Comparison of ENCODE assay signal across 26 cellular contexts in the genomic region with DNA sequence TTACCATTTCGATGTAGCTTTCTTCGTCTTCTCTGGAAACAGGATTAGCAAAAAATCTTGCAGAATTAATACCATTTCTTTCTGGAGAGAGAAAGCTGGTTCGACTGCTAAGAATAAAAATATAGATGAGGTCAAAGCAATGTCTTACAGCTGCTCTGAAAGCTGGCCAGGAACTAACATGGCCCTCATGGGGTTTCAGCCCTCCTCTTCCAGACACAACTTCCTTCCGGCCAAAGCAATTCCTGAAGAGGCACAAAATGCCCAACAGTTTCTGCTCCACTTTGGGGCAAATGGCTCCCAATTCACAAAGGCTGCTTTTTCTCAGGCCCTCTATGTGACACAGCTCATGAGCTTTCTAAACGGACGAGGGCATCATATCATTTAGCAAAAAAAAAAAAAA. TPM values are rescaled to one million over a fixed set of nuclear protein-coding genes. Genes with fewer than 3 reads are reported as not detected.
DNase-seq lines count a peak whose midpoint lies in the region; ATAC-seq and TF ChIP-seq lines count a peak whose summit lies in the region.
"Had no signal": no experiment of that assay in that cellular context is flagged by ENCODE, and none has a peak within 500 bp of the region (broad histone marks: within the 10 kb centered on the region; RNA-seq: fewer than 3 reads in every experiment).

No MANE protein-coding gene starts in this region.

- no peak overlapping the region for H3K4me3 ChIP-seq in Loucy (ENCODE audit: low read length, poor library complexity, severe bottlenecking)
- H3K4me3 ChIP-seq in fibroblast of pulmonary artery (replicated peaks; ENCODE audit: low read depth, low read length), result no peak overlapping the region
- H3K4me3 ChIP-seq in osteoblast (ENCODE audit: insufficient read depth, low read length), result no peak overlapping the region
- no peak overlapping the region for H3K4me3 ChIP-seq in neural progenitor cell
- H3K4me3 ChIP-seq: GM12878, Peyer's patch, SK-N-MC, transverse colon had no signal

- H3K27me3 ChIP-seq in Loucy (ENCODE audit: insufficient read depth, low read length, poor library complexity, severe bottlenecking) (no peaks in the 10 kb centered on the region), osteoblast (ENCODE audit: insufficient read depth, low read length) (no peaks in the 10 kb centered on the region), neural progenitor cell (no peaks in the 10 kb centered on the region)
- H3K27me3 ChIP-seq: Peyer's patch, transverse colon had no signal

- H3K9ac ChIP-seq in Loucy (ENCODE audit: low read depth, low read length, poor library complexity, severe bottlenecking), result no peak overlapping the region
- H3K9ac ChIP-seq in neural progenitor cell, result no peak overlapping the region

- H3K27ac Mint-ChIP-seq in neural progenitor cell, result no peak overlapping the region
- H3K27ac Mint-ChIP-seq: activated B cell treated with CpG ODN at 0.5 μM for 24 hours; stimulated activated naive CD8-positive, alpha-beta T cell treated with anti-CD3 and anti-CD28 coated beads, Interleukin-15, amount 100 ng/mL, for 72 hours had no signal

- no peaks in the 10 kb centered on the region for H3F3A ChIP-seq in Loucy (ENCODE audit: low read depth)
- H3F3A ChIP-seq in neural progenitor cell (ENCODE audit: low read depth), result no peaks in the 10 kb centered on the region

- H4K20me1 ChIP-seq in Loucy (ENCODE audit: insufficient read depth, low read length, poor library complexity, severe bottlenecking) (no peaks in the 10 kb centered on the region), osteoblast (ENCODE audit: insufficient read depth, low read length) (no peaks in the 10 kb centered on the region), neural progenitor cell (ENCODE audit: low read depth) (no peaks in the 10 kb centered on the region)

- no peaks in the 10 kb centered on the region for H3K27me3 Mint-ChIP-seq in neural progenitor cell (ENCODE audit: insufficient read depth, low read depth)
- H3K27me3 Mint-ChIP-seq: activated B cell treated with CpG ODN at 0.5 μM for 24 hours; activated CD4-positive, alpha-beta memory T cell treated with anti-CD3 and anti-CD28 coated beads for 36 hours; B cell; stimulated activated naive CD8-positive, alpha-beta T cell treated with anti-CD3 and anti-CD28 coated beads, Interleukin-15, amount 100 ng/mL, for 72 hours had no signal

- DNase-seq in ELR (ENCODE audit: low read depth), result peak; percentile 5
- DNase-seq in fibroblast of pulmonary artery (ENCODE audit: low read depth), result peak; percentile 60
- DNase-seq in osteoblast (ENCODE audit: insufficient read length, low spot score, missing footprints), result peak; percentile 37
- no peak for DNase-seq in HT-29 (ENCODE audit: low spot score)
- no peak for DNase-seq in neural progenitor cell (ENCODE audit: low spot score)
- DNase-seq: activated B cell treated with CpG ODN at 0.5 μM for 24 hours; COR-L47; DMS79; hypothalamus; NCI-H146; NCI-H526; occipital lobe; Peyer's patch; stimulated activated CD4-positive, alpha-beta T cell treated with anti-CD3 and anti-CD28 coated beads, Interleukin-12 subunit alpha, Interleukin-12 subunit beta, amount 100 ng/mL, for 4 hours; stimulated activated naive CD8-positive, alpha-beta T cell treated with anti-CD3 and anti-CD28 coated beads, Interleukin-15, amount 100 ng/mL, for 72 hours; T1000; transverse colon had no signal

- H3K36me3 ChIP-seq in Loucy (ENCODE audit: insufficient read depth, low read length) (peaks cover 8% of the 10 kb centered on the region; the same call in 1 of the 2 replicates), osteoblast (ENCODE audit: insufficient read depth, low read length) (no peaks in the 10 kb centered on the region), neural progenitor cell (no peaks in the 10 kb centered on the region)
- H3K36me3 ChIP-seq: Peyer's patch, transverse colon had no signal

- no peaks in the 10 kb centered on the region for H3K4me1 Mint-ChIP-seq in neural progenitor cell

- H2AFZ ChIP-seq in Loucy (ENCODE audit: low read length) (no peak overlapping the region), osteoblast (ENCODE audit: low read length) (peak overlapping the region; percentile 36), neural progenitor cell (replicated peaks) (no peak overlapping the region)

- peaks cover 10% of the 10 kb centered on the region for H3K4me1 ChIP-seq in Loucy (ENCODE audit: insufficient read depth, low read length, poor library complexity, severe bottlenecking)
- H3K4me1 ChIP-seq in osteoblast (ENCODE audit: insufficient read depth, low read length), result peaks cover 9% of the 10 kb centered on the region
- H3K4me1 ChIP-seq in neural progenitor cell, result no peaks in the 10 kb centered on the region
- H3K4me1 ChIP-seq: Peyer's patch, transverse colon had no signal

- no peaks in the 10 kb centered on the region for H3K36me3 Mint-ChIP-seq in neural progenitor cell

- peaks cover 3% of the 10 kb centered on the region for H3K9me3 Mint-ChIP-seq in neural progenitor cell
- H3K9me3 Mint-ChIP-seq: activated B cell treated with CpG ODN at 0.5 μM for 24 hours; activated CD4-positive, alpha-beta memory T cell treated with anti-CD3 and anti-CD28 coated beads for 36 hours; stimulated activated naive CD8-positive, alpha-beta T cell treated with anti-CD3 and anti-CD28 coated beads, Interleukin-15, amount 100 ng/mL, for 72 hours had no signal

- no peak overlapping the region for H3K4me3 Mint-ChIP-seq in neural progenitor cell
- H3K4me3 Mint-ChIP-seq: activated B cell treated with CpG ODN at 0.5 μM for 24 hours; activated CD4-positive, alpha-beta memory T cell treated with anti-CD3 and anti-CD28 coated beads for 36 hours; B cell; stimulated activated naive CD8-positive, alpha-beta T cell treated with anti-CD3 and anti-CD28 coated beads, Interleukin-15, amount 100 ng/mL, for 72 hours had no signal

- TF ChIP-seq CTCF in Loucy (conservative IDR thresholded peaks at IDR 0.05; ENCODE audit: low read length) (no peak), fibroblast of pulmonary artery (IDR thresholded peaks at IDR 0.05; ENCODE audit: low read length, missing control alignments) (no peak), osteoblast (IDR thresholded peaks at IDR 0.05; ENCODE audit: extremely low read depth, low read depth, low read length) (no peak), neural progenitor cell (IDR thresholded peaks at IDR 0.05) (no peak)

- H3K79me2 ChIP-seq in Loucy (ENCODE audit: insufficient read depth, low read length) (no peaks in the 10 kb centered on the region), osteoblast (ENCODE audit: insufficient read depth, low read length) (no peaks in the 10 kb centered on the region), neural progenitor cell (ENCODE audit: low read depth) (no peaks in the 10 kb centered on the region)

- H3K27ac ChIP-seq in osteoblast (ENCODE audit: low read depth, low read length) (no peak overlapping the region), neural progenitor cell (no peak overlapping the region)
- H3K27ac ChIP-seq: Peyer's patch, SK-N-MC, transverse colon had no signal

- H3K4me2 ChIP-seq in Loucy (ENCODE audit: low read depth, low read length, poor library complexity, severe bottlenecking) (peak overlapping the region; percentile 18), osteoblast (ENCODE audit: insufficient read depth, low read length) (peak overlapping the region; percentile 16), neural progenitor cell (no peak overlapping the region)

- no peak for ATAC-seq in HG02840 (IDR thresholded peaks at IDR 0.05; ENCODE audit: low FRiP score, unreplicated experiment)
- ATAC-seq: GM12878 had no signal

- no peaks in the 10 kb centered on the region for H3K9me2 ChIP-seq in Loucy (replicated peaks; ENCODE audit: low read depth, low read length)

- H3K9me3 ChIP-seq in Loucy (ENCODE audit: insufficient read depth, low read depth, low read length) (no peaks in the 10 kb centered on the region), osteoblast (ENCODE audit: low read depth, low read length) (no peaks in the 10 kb centered on the region), neural progenitor cell (ENCODE audit: low read depth) (peaks cover 3% of the 10 kb centered on the region)
- H3K9me3 ChIP-seq: Peyer's patch, transverse colon had no signal

RNA-seq across cellular contexts. Expression of gene CTAG2, which starts 42.5 kb away (rescaled TPM):
- total RNA-seq in osteoblast (0.88 and 13.8 TPM in 2 replicates), neural progenitor cell (ENCODE audit: low replicate concordance) (not detected in 2 replicates)
- total RNA-seq in HT-29 (2014; rRNA removed; shearing (Covaris generic)), result not detected in 2 replicates
- total RNA-seq: activated B cell treated with CpG ODN at 0.5 μM for 24 hours; activated CD4-positive, alpha-beta memory T cell treated with anti-CD3 and anti-CD28 coated beads for 36 hours; B cell; GM12878; H1; lower leg skin; mucosa of gallbladder; occipital lobe; Peyer's patch; transverse colon had no signal

RNA-seq across cellular contexts. Expression of gene GAB3, which starts 55.0 kb away (rescaled TPM):
- total RNA-seq in osteoblast, result 3.2 and 6.9 TPM in 2 replicates
- total RNA-seq in HT-29 (2014; rRNA removed; shearing (Covaris generic)), result 0.08 TPM in 1 of 2 replicates, not detected in the other
- total RNA-seq in neural progenitor cell (ENCODE audit: low replicate concordance), result not detected in 2 replicates

Comparison
In these comparisons a context has a peak if more than half of its experiments do, and no peak if none do; other contexts are left out.
1. DNase-seq: peak in ELR (single experiment), fibroblast of pulmonary artery (single experiment) and osteoblast (single experiment); none in HT-29 (single experiment) and neural progenitor cell (single experiment).